Comparison of ENCODE assay signal across 8 cellular contexts in the genomic region with DNA sequence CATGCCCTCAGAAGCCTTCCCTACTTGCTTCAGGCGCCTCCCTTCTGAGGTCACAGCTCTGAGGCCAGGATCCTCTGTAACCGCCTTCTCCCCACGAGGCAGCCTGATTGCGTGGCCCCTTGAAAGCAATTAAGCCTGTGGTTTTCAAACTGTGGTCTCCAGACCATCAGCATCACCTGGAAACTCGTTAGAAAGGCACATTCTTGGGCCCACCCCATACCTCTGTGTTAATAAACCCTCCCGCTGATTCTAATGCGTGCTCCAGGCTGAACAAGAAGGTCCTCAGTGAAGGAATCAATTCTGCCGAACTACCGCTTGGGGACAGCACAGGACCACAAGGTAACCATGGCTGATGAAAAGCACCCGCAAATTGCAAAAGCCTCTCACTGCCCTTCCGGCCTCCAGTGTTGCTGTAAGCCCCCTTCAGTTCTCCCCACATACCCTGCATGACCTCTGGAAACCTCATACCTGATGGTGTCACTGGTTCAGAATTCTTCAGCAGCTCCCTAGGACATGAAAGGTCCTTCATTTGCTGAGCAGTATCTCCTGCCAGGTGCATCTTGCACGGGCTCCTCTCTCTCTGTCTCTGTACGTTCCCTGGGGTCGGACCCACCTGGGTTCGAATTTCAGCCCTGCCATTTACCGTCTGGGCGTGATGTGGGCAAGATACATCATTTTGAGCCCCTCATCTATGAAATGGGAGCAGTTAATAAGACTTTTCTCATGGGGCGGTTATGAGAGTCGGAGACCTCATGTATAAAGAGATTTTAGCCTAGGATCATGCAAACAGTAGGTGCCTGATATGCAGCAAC. TPM values are rescaled to one million over a fixed set of nuclear protein-coding genes. Genes with fewer than 3 reads are reported as not detected.
A peak's percentile ranks its signal among the peaks of the same experiment; 100 is the strongest.
DNase-seq lines count a peak whose midpoint lies in the region; ATAC-seq and TF ChIP-seq lines count a peak whose summit lies in the region.

No MANE protein-coding gene starts in this region.

- TF ChIP-seq CTCF in colonic mucosa (IDR thresholded peaks at IDR 0.05): peak; percentile 96
- TF ChIP-seq CTCF in liver (IDR thresholded peaks at IDR 0.05; ENCODE audit: low read depth, low read length, missing input control): peak; percentile 99

- peak; percentile 98 for TF ChIP-seq RAD21 in liver (IDR thresholded peaks at IDR 0.05)

- H3K9ac ChIP-seq in colonic mucosa (ENCODE audit: low read depth in 2 of 2, low read length in 2 of 2) (peak overlapping the region in 1 of 2 donors; percentile 4), liver (ENCODE audit: low read depth in 1 of 2, low read length in 2 of 2) (no peak overlapping the region)

- H3K4me3 ChIP-seq in colonic mucosa: no peak overlapping the region
- no peak overlapping the region for H3K4me3 ChIP-seq in liver (ENCODE audit: low read depth in 1 of 3, low read length in 3 of 3)

- H3K9me3 ChIP-seq in colonic mucosa: no peaks in the 10 kb centered on the region
- H3K9me3 ChIP-seq in liver (ENCODE audit: control insufficient read depth in 4 of 4, low read length in 3 of 4): no peaks in the 10 kb centered on the region

- 25% methylated on average over 19 of the region's 19 CpGs for WGBS in liver

- H3K36me3 ChIP-seq in colonic mucosa (no peaks in the 10 kb centered on the region), liver (ENCODE audit: control insufficient read depth in 4 of 4, insufficient read depth in 3 of 4, low read depth in 1 of 4, low read length in 3 of 4) (no peaks in the 10 kb centered on the region)

- H3K27ac ChIP-seq in colonic mucosa (no peak overlapping the region), liver (ENCODE audit: low read depth in 1 of 2, low read length in 2 of 2) (no peak overlapping the region)

- ATAC-seq in HG03159 (IDR thresholded peaks at IDR 0.05; ENCODE audit: unreplicated experiment) (peak; percentile 48), GM18498 (IDR thresholded peaks at IDR 0.05; ENCODE audit: unreplicated experiment) (no peak)

- H3K27me3 ChIP-seq in colonic mucosa (no peaks in the 10 kb centered on the region), liver (ENCODE audit: control insufficient read depth in 4 of 4, insufficient read depth in 4 of 4, low read length in 3 of 4) (no peaks in the 10 kb centered on the region)

- H3K4me1 ChIP-seq in colonic mucosa (peaks cover 15% of the 10 kb centered on the region), liver (ENCODE audit: control insufficient read depth in 4 of 4, insufficient read depth in 4 of 4, low read length in 3 of 4) (no peaks in the 10 kb centered on the region)

- intact Hi-C loops in colonic mucosa (cut with DNase I): no loop called here

- DNase-seq in GDM1 (lab: John Stamatoyannopoulos, UW) (peak; percentile 56), NCI-H526 (lab: John Stamatoyannopoulos, UW) (peak; percentile 73 to 91), colonic mucosa (peak; percentile 58)
- DNase-seq in activated CD4-positive, alpha-beta T cell treated with anti-CD3 and anti-CD28 coated beads for 24 hours (ENCODE audit: low read depth in 2 of 2): peak; percentile 38 to 52
- peak; percentile 16 to 55 (median 40) for DNase-seq in stimulated activated CD4-positive, alpha-beta T cell treated with anti-CD3 and anti-CD28 coated beads, TNF-alpha, amount 100 ng/mL, for 24 hours (ENCODE audit: low read depth in 3 of 3)

TF ChIP-seq in liver, 16 proteins besides CTCF, POLR2A, EP300 and RAD21:
- no peak for TF ChIP-seq SP1 (IDR thresholded peaks at IDR 0.05)
- no peak for TF ChIP-seq HNF4A (conservative IDR thresholded peaks at IDR 0.05)
- no peak for TF ChIP-seq YY1 (IDR thresholded peaks at IDR 0.05)

RNA-seq across cellular contexts. Expression of a gene that starts 39.9 kb away (rescaled TPM):
- total RNA-seq in colonic mucosa (1 to 10 TPM; 5.4 to 7.7 TPM), liver (10 to 100 TPM in 1 of 2 donors, 1 to 10 TPM in 1; 1.8 to 25.4 TPM)
- 1 to 10 TPM; 1.5 to 2.7 TPM for polyA plus RNA-seq in liver
